ENCODE assay signal across 8 cellular contexts in genomic region chr14:91323671-91324605, GRCh38.
DNase-seq lines count a peak whose midpoint lies in the region; ATAC-seq and TF ChIP-seq lines count a peak whose summit lies in the region.

No MANE protein-coding gene starts in this region.

- no peaks in the 10 kb centered on the region for H3K27me3 Mint-ChIP-seq in effector memory CD8-positive, alpha-beta T cell

- H3K4me1 Mint-ChIP-seq in effector memory CD8-positive, alpha-beta T cell (ENCODE audit: low read depth in 2 of 2) = peaks cover 48 to 54% of the 10 kb centered on the region in 2 donors

- H3K36me3 Mint-ChIP-seq in effector memory CD8-positive, alpha-beta T cell (ENCODE audit: insufficient read depth) = peaks cover 96% of the 10 kb centered on the region

- H3K4me3 Mint-ChIP-seq in effector memory CD8-positive, alpha-beta T cell = peak overlapping the region; percentile 79

- DNase-seq in C1 segment of cervical spinal cord (lab: John Stamatoyannopoulos, UW) = peak in 13 of 14 donors; percentile 12 to 92 (median 58)
- DNase-seq in NCI-H748 treated with DMSO at 0.1 percent for 48 hours (lab: John Stamatoyannopoulos, UW) = peak; percentile 75
- DNase-seq in activated CD8-positive, alpha-beta memory T cell treated with anti-CD3 and anti-CD28 coated beads for 1 hour (ENCODE audit: extremely low read depth in 1 of 2, low read depth in 1 of 2) = peak; percentile 78 to 91
- DNase-seq in effector memory CD8-positive, alpha-beta T cell = peak; percentile 93 to 96 (median 95)
- peak; percentile 64 for DNase-seq in midbrain (lab: John Stamatoyannopoulos, UW)
- peak; percentile 89 to 94 for DNase-seq in stimulated activated CD8-positive, alpha-beta memory T cell treated with anti-CD3 and anti-CD28 coated beads, Interleukin-2, amount 100 ng/mL, for 48 hours (ENCODE audit: low read depth in 2 of 2)

- no peaks in the 10 kb centered on the region for H3K9me3 Mint-ChIP-seq in effector memory CD8-positive, alpha-beta T cell

- peak; percentile 77 for ATAC-seq in HG03354 (IDR thresholded peaks at IDR 0.05; ENCODE audit: poor library complexity, severe bottlenecking, unreplicated experiment)
- ATAC-seq in effector memory CD8-positive, alpha-beta T cell (replicated peaks) = peak; percentile 81

- TF ChIP-seq POLR2A in GM19193 (IDR thresholded peaks at IDR 0.05; ENCODE audit: extremely low read depth, insufficient read depth, insufficient read length) = peak; percentile 51

- peak overlapping the region; percentile 98 for H3K27ac Mint-ChIP-seq in effector memory CD8-positive, alpha-beta T cell

Comparison
In these comparisons a context has a peak if more than half of its experiments do, and no peak if none do; other contexts are left out.
1. Peak in every context shown above with its lines: DNase-seq and ATAC-seq.